ENCODE assay signal across 11 cellular contexts in the genomic region with DNA sequence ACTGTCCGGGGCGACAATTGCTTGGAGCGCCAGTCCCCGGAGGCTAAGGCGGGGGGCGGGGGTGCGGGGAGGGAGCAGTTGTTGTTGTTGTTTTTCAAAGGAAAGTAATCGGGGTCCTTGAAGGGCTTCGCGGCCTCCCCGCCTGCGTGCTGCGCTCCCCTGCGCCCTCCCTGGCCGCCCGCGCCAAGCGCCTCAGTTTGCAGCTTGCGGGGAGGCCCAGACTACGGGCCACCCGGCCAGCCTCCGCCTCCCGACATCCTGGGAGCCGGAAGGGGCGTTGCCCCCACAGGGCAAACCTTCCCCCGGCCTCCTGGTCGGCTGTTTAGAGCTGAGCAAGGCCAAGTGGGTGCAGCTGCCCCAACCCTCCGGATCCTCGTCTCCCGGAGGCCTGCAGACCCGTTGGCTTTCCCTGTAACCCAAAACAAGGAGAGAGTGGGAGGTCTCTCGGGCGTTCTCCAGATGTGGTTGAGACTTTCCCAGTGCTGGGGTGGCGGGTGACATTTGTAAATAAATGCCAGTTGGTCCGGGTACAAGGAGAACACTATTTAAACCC. TPM values are rescaled to one million over a fixed set of nuclear protein-coding genes. Genes with fewer than 3 reads are reported as not detected.
DNase-seq lines count a peak whose midpoint lies in the region; ATAC-seq, FAIRE-seq and TF ChIP-seq lines count a peak whose summit lies in the region.
"Had no signal": no experiment of that assay in that cellular context is flagged by ENCODE, and none has a peak within 500 bp of the region (broad histone marks: within the 10 kb centered on the region; RNA-seq: fewer than 3 reads in every experiment).

No MANE protein-coding gene starts in this region.

- intact Hi-C loops in Panc1 (cut with micrococcal nuclease; ENCODE audit: unreplicated experiment), result no loop called here
- intact Hi-C loops in right cardiac atrium (cut with DNase I), result no loop called here

- BruUV-seq in Panc1 (replicated peaks; lab: Mats Ljungman, UMichigan), result no TSS peak

- H3K36me3 ChIP-seq in BLaER1 treated with 17β-estradiol and CSF1 and Interleukin-3, amounts not matched to agents 10 nM and 100 nM, result no peaks in the 10 kb centered on the region
- H3K36me3 ChIP-seq in Panc1 (ENCODE audit: control insufficient read depth, insufficient read depth, low read length), result no peaks in the 10 kb centered on the region; the same call in 1 of the 2 replicates
- H3K36me3 ChIP-seq in keratinocyte (ENCODE audit: control insufficient read depth in 2 of 2, extremely low read depth in 1 of 2, insufficient read depth in 2 of 2, low read length in 2 of 2), result no peaks in the 10 kb centered on the region

- H3K9ac ChIP-seq in BLaER1 treated with 17β-estradiol and CSF1 and Interleukin-3, amounts not matched to agents 10 nM and 100 nM, result no peak overlapping the region
- H3K9ac ChIP-seq in keratinocyte (ENCODE audit: control insufficient read depth, extremely low read depth, insufficient read depth, low read length), result no peak overlapping the region

- peaks cover 0 to 76% (median 57%) of the 10 kb centered on the region in 11 experiments; a peak in 16 of 22 replicates for H4K20me1 ChIP-seq in BLaER1 treated with 17β-estradiol and CSF1 and Interleukin-3, amounts not matched to agents 10 nM and 100 nM
- H4K20me1 ChIP-seq in keratinocyte (ENCODE audit: control insufficient read depth, extremely low read depth, insufficient read depth, low read length), result no peaks in the 10 kb centered on the region

- peaks cover 100% of the 10 kb centered on the region in 11 experiments for H3K27me3 ChIP-seq in BLaER1 treated with 17β-estradiol and CSF1 and Interleukin-3, amounts not matched to agents 10 nM and 100 nM
- H3K27me3 ChIP-seq in Panc1 (ENCODE audit: control insufficient read depth, insufficient read depth, low read length) (peaks cover 2% of the 10 kb centered on the region; the same call in 1 of the 2 replicates), keratinocyte (ENCODE audit: control insufficient read depth, extremely low read depth, insufficient read depth, low read length) (peaks cover 100% of the 10 kb centered on the region), right cardiac atrium (ENCODE audit: control insufficient read depth, insufficient read depth) (no peaks in the 10 kb centered on the region)

- no peaks in the 10 kb centered on the region for H3K9me1 ChIP-seq in keratinocyte (ENCODE audit: control insufficient read depth, extremely low read depth, insufficient read depth, low read length)

- peaks cover 16 to 25% (median 23%) of the 10 kb centered on the region in 10 experiments; a peak in 19 of 20 replicates for H3K4me1 ChIP-seq in BLaER1 treated with 17β-estradiol and CSF1 and Interleukin-3, amounts not matched to agents 10 nM and 100 nM
- H3K4me1 ChIP-seq in Panc1 (ENCODE audit: control insufficient read depth, insufficient read depth, low read length) (0 out of 2 replicates have a peak, but pooled peaks cover 5% of the 10 kb centered on the region), keratinocyte (ENCODE audit: control insufficient read depth, extremely low read depth, insufficient read depth, low read length) (peaks cover 7% of the 10 kb centered on the region), right cardiac atrium (ENCODE audit: control insufficient read depth, insufficient read depth, low read length) (no peaks in the 10 kb centered on the region)

- CTCF ChIA-PET in Panc1 (lab: Charles Lee), result interaction anchor here (0.6 kb wide), 1 partner anchor 398 kb away, joined by 7 read pairs; no protein-coding TSS in a partner anchor

- dilution Hi-C loops in keratinocyte (cut with MboI; ENCODE audit: extremely low pct_ligation_motif_present, low sequenced_read_pairs), result no loop called here

- peak overlapping the region; percentile 20 to 94 (median 70); a peak in 17 of 22 replicates for H3K4me2 ChIP-seq in BLaER1 treated with 17β-estradiol and CSF1 and Interleukin-3, amounts not matched to agents 10 nM and 100 nM
- peak overlapping the region; percentile 35 for H3K4me2 ChIP-seq in keratinocyte (ENCODE audit: control insufficient read depth, extremely low read depth, insufficient read depth, low read depth, low read length)

- peak; percentile 63 for TF ChIP-seq POLR2A in GM19099 (IDR thresholded peaks at IDR 0.05; ENCODE audit: extremely low read depth, insufficient read length, low read depth)

- H2AFZ ChIP-seq in keratinocyte (ENCODE audit: control insufficient read depth, low read length), result no peak overlapping the region

- H3K27ac ChIP-seq in BLaER1 treated with 17β-estradiol and CSF1 and Interleukin-3, amounts not matched to agents 10 nM and 100 nM, result no peak overlapping the region
- H3K27ac ChIP-seq in Panc1 (ENCODE audit: low read length) (no peak overlapping the region), keratinocyte (ENCODE audit: control insufficient read depth, insufficient read depth, low read length) (no peak overlapping the region), right cardiac atrium (ENCODE audit: low read length) (no peak overlapping the region)

- 4% methylated on average over 35 of the region's 35 CpGs for WGBS in right cardiac atrium

- H3K79me2 ChIP-seq in keratinocyte (ENCODE audit: control insufficient read depth, insufficient read depth, low read length), result no peaks in the 10 kb centered on the region

- no peak for TF ChIP-seq CTCF in Panc1 (IDR thresholded peaks at IDR 0.05)
- no peak for TF ChIP-seq CTCF in keratinocyte (optimal IDR thresholded peaks at IDR 0.05 in 1 of 3, IDR thresholded peaks at IDR 0.05 in 1 of 3, conservative IDR thresholded peaks at IDR 0.05 in 1 of 3; ENCODE audit: extremely low read depth in 1 of 3, insufficient read depth in 2 of 3, low read length in 3 of 3)

- POLR2A ChIA-PET in Panc1 (lab: Charles Lee), result no interaction called here

- H3K4me3 ChIP-seq in BLaER1 treated with 17β-estradiol and CSF1 and Interleukin-3, amounts not matched to agents 10 nM and 100 nM, result peak overlapping the region in 7 of 10 experiments; percentile 20 to 55 (median 42); a peak in 11 of 20 replicates
- H3K4me3 ChIP-seq in Panc1 (ENCODE audit: low read depth in 2 of 2, low read length in 2 of 2) (peak overlapping the region; percentile 46 to 49), keratinocyte (ENCODE audit: control insufficient read depth in 2 of 3, extremely low read depth in 1 of 3, insufficient read depth in 2 of 3, low read depth in 1 of 3, low read length in 3 of 3) (peak overlapping the region in 1 of 3 experiments; percentile 11), right cardiac atrium (ENCODE audit: low read length) (no peak overlapping the region)

- no peak for FAIRE-seq in keratinocyte (lab: Jason Lieb, UNC)
- FAIRE-seq: colon had no signal

- in situ Hi-C loops in Panc1 (cut with HindIII; ENCODE audit: low pct_unique_long_range_greater_than_20kb, low sequenced_read_pairs), result no loop called here

- peak; percentile 56; the same call in 1 of the 2 replicates for ATAC-seq in Panc1
- ATAC-seq in right cardiac atrium, result no peak
- ATAC-seq in GM21723 (IDR thresholded peaks at IDR 0.05; ENCODE audit: unreplicated experiment), result no peak

- no peak for DNase-seq in Panc1 (ENCODE audit: low read depth, low spot score)
- DNase-seq in keratinocyte (ENCODE audit: low read depth, low spot score), result no peak
- no peak for DNase-seq in amniotic stem cell (lab: John Stamatoyannopoulos, UW)
- no peak for DNase-seq in right cardiac atrium
- DNase-seq in superior temporal gyrus (ENCODE audit: extremely low spot score), result no peak
- DNase-seq: T1000 had no signal

- peaks cover 23 to 35% (median 28%) of the 10 kb centered on the region in 11 experiments for H3K9me3 ChIP-seq in BLaER1 treated with 17β-estradiol and CSF1 and Interleukin-3, amounts not matched to agents 10 nM and 100 nM (replicated peaks in 1 of 11)
- H3K9me3 ChIP-seq in Panc1 (ENCODE audit: control insufficient read depth, insufficient read depth, low read depth, low read length) (no peaks in the 10 kb centered on the region), keratinocyte (ENCODE audit: control insufficient read depth, low read depth, low read length) (no peaks in the 10 kb centered on the region), right cardiac atrium (ENCODE audit: control insufficient read depth, low read length) (no peaks in the 10 kb centered on the region)

RNA-seq across cellular contexts. Expression of a gene that starts 3.7 kb away (rescaled TPM):
- 0.21 TPM for total RNA-seq in Panc1 (2021; ENCODE audit: unreplicated experiment)
- 0.11 TPM for polyA plus RNA-seq in Panc1 (2012; ENCODE audit: insufficient read length)
- not detected in 3 replicates for polyA plus RNA-seq in keratinocyte
- polyA plus RNA-seq in keratinocyte (2011; ENCODE audit: low read depth), result not detected
- not detected in 2 replicates for polyA plus RNA-seq in keratinocyte (2011; cell fraction: cytosol; rRNA removed)
- polyA plus RNA-seq in keratinocyte (2011; cell fraction: nucleus; rRNA removed), result not detected in 2 replicates
- not detected in 2 replicates for polyA plus RNA-seq in keratinocyte (2012; ENCODE audit: low replicate concordance)
- polyA minus RNA-seq in keratinocyte, result not detected in 3 replicates
- not detected for polyA minus RNA-seq in keratinocyte (2011; cell fraction: cytosol; rRNA and poly(A)+ RNA removed)
- polyA minus RNA-seq in keratinocyte (2011; cell fraction: nucleus; rRNA and poly(A)+ RNA removed), result not detected in 2 replicates
- not detected for total RNA-seq in right cardiac atrium
- not detected for polyA plus RNA-seq in right cardiac atrium
- total RNA-seq: mononuclear cell had no signal
